In genomic region chr5:171481791-171482536, GRCh38 we compare ENCODE assay signal across 17 cellular contexts.
A peak's percentile ranks its signal among the peaks of the same experiment; 100 is the strongest.
DNase-seq lines count a peak whose midpoint lies in the region; ATAC-seq and TF ChIP-seq lines count a peak whose summit lies in the region.
"Had no signal": no experiment of that assay in that cellular context is flagged by ENCODE, and none has a peak within 500 bp of the region (broad histone marks: within the 10 kb centered on the region; RNA-seq: fewer than 3 reads in every experiment).

No MANE protein-coding gene starts in this region.

- DNase-seq in left ventricle myocardium inferior (peak; percentile 44), cardiac septum (ENCODE audit: low spot score) (no peak), right cardiac atrium (peak; percentile 69 to 91 (median 88)), posterior vena cava (ENCODE audit: low spot score) (peak; percentile 87), esophagus squamous epithelium (lab: John Stamatoyannopoulos, UW) (no peak)
- DNase-seq: ACHN; Calu3; CD4-positive, CD25-positive, alpha-beta regulatory T cell; DMS 273 treated with DMSO at 0.1 percent for 48 hours; GOT3; HFFc6 had no signal

- H3K9me3 ChIP-seq in left ventricle myocardium inferior (replicated peaks) (no peaks in the 10 kb centered on the region), right cardiac atrium (ENCODE audit: control insufficient read depth, low read length) (no peaks in the 10 kb centered on the region), esophagus squamous epithelium (no peaks in the 10 kb centered on the region)
- H3K9me3 ChIP-seq: BLaER1 treated with 17β-estradiol and CSF1 and Interleukin-3, amounts not matched to agents 10 nM and 100 nM; HAP-1 had no signal

- H3K36me3 ChIP-seq in left ventricle myocardium inferior = no peaks in the 10 kb centered on the region
- H3K36me3 ChIP-seq in esophagus squamous epithelium = no peaks in the 10 kb centered on the region
- H3K36me3 ChIP-seq: BLaER1 treated with 17β-estradiol and CSF1 and Interleukin-3, amounts not matched to agents 10 nM and 100 nM; HAP-1 had no signal

- H3K27ac ChIP-seq in left ventricle myocardium inferior (replicated peaks) = no peak overlapping the region
- H3K27ac ChIP-seq in right cardiac atrium (ENCODE audit: low read length) = no peak overlapping the region
- H3K27ac ChIP-seq in esophagus squamous epithelium = no peak overlapping the region
- H3K27ac ChIP-seq: BLaER1 treated with 17β-estradiol and CSF1 and Interleukin-3, amounts not matched to agents 10 nM and 100 nM had no signal

- H3K4me3 ChIP-seq in left ventricle myocardium inferior (no peak overlapping the region), right cardiac atrium (ENCODE audit: low read length) (no peak overlapping the region), esophagus squamous epithelium (no peak overlapping the region)
- H3K4me3 ChIP-seq: BLaER1 treated with 17β-estradiol and CSF1 and Interleukin-3, amounts not matched to agents 10 nM and 100 nM; GM12878; HAP-1 had no signal

- intact Hi-C loops in left ventricle myocardium inferior (cut with micrococcal nuclease) = no loop called here
- intact Hi-C loops in cardiac septum (cut with DNase I) = loop anchor here (5.0 to 10.0 kb wide), 2 partner anchors 60 to 423 kb away; no protein-coding TSS in a partner anchor
- intact Hi-C loops in right cardiac atrium (cut with DNase I) = no loop called here
- intact Hi-C loops in posterior vena cava (cut with DNase I) = no loop called here
- intact Hi-C loops in esophagus squamous epithelium (cut with DNase I) = no loop called here

- TF ChIP-seq POLR2A in esophagus squamous epithelium (IDR thresholded peaks at IDR 0.05) = no peak

- TF ChIP-seq CTCF in left ventricle myocardium inferior (IDR thresholded peaks at IDR 0.05; ENCODE audit: borderline replicate concordance) (no peak), esophagus squamous epithelium (IDR thresholded peaks at IDR 0.05) (no peak)

- H3K4me1 ChIP-seq in left ventricle myocardium inferior (peaks cover 40% of the 10 kb centered on the region), right cardiac atrium (ENCODE audit: control insufficient read depth, insufficient read depth, low read length) (no peaks in the 10 kb centered on the region), esophagus squamous epithelium (peaks cover 0 to 8% (median 0%) of the 10 kb centered on the region in 3 donors)
- H3K4me1 ChIP-seq: HAP-1 had no signal

- H3K27me3 ChIP-seq in left ventricle myocardium inferior (ENCODE audit: low read depth) (no peaks in the 10 kb centered on the region), right cardiac atrium (ENCODE audit: control insufficient read depth, insufficient read depth) (no peaks in the 10 kb centered on the region), esophagus squamous epithelium (peaks cover 0 to 3% (median 0%) of the 10 kb centered on the region in 4 donors)
- H3K27me3 ChIP-seq: BLaER1 treated with 17β-estradiol and CSF1 and Interleukin-3, amounts not matched to agents 10 nM and 100 nM had no signal

- 66% methylated on average over 9 of the region's 9 CpGs for WGBS in right cardiac atrium
- 94 to 100% methylated on average over 1 to 2 of the region's 9 CpGs for WGBS in esophagus squamous epithelium, 2 donors

- peak; percentile 32 to 84 for ATAC-seq in right cardiac atrium
- ATAC-seq in GM19455 (IDR thresholded peaks at IDR 0.05; ENCODE audit: unreplicated experiment) = no peak
- no peak for ATAC-seq in GM18907 (IDR thresholded peaks at IDR 0.05; ENCODE audit: unreplicated experiment)
- ATAC-seq: GM12878, HepG2 had no signal

Comparison
In these comparisons a context has a peak if more than half of its experiments do, and no peak if none do; other contexts are left out.
1. DNase-seq: peak in left ventricle myocardium inferior (single experiment), right cardiac atrium (3 of 3) and posterior vena cava (single experiment); none in cardiac septum (single experiment) and esophagus squamous epithelium (single experiment).
2. ATAC-seq: peak in right cardiac atrium (2 of 2); none in GM19455 (single experiment) and GM18907 (single experiment).